In genomic region chr3:120284702-120285507, GRCh38 we compare ENCODE assay signal across 9 cellular contexts. TPM values are rescaled to one million over a fixed set of nuclear protein-coding genes. Genes with fewer than 3 reads are reported as not detected.
DNase-seq lines count a peak whose midpoint lies in the region; ATAC-seq, FAIRE-seq and TF ChIP-seq lines count a peak whose summit lies in the region.
"Had no signal": no experiment of that assay in that cellular context is flagged by ENCODE, and none has a peak within 500 bp of the region (broad histone marks: within the 10 kb centered on the region; RNA-seq: fewer than 3 reads in every experiment).

TSS of gene GPR156 (minus strand) at chr3:120285222. CDS start at chr3:120244098, 41,124 bp downstream.

- 12% methylated on average over 74 of the region's 74 CpGs for WGBS in liver

- peak; percentile 84 for ATAC-seq in upper lobe of right lung

- H3K36me3 ChIP-seq in ACC112 (ENCODE audit: insufficient read depth, low read length) (no peaks in the 10 kb centered on the region), breast epithelium (no peaks in the 10 kb centered on the region), liver (ENCODE audit: control insufficient read depth in 4 of 4, insufficient read depth in 3 of 4, low read depth in 1 of 4, low read length in 3 of 4) (no peaks in the 10 kb centered on the region), upper lobe of right lung (no peaks in the 10 kb centered on the region)

- peaks cover 11% of the 10 kb centered on the region for H3K4me1 ChIP-seq in ACC112 (ENCODE audit: control insufficient read depth, insufficient read depth, low read length, unreplicated experiment)
- H3K4me1 ChIP-seq in breast epithelium: no peaks in the 10 kb centered on the region
- H3K4me1 ChIP-seq in liver (ENCODE audit: control insufficient read depth in 4 of 4, insufficient read depth in 4 of 4, low read length in 3 of 4): peaks cover 4 to 6% (median 4%) of the 10 kb centered on the region in 4 donors
- peaks cover 4% of the 10 kb centered on the region for H3K4me1 ChIP-seq in upper lobe of right lung

- H3K9me3 ChIP-seq in breast epithelium (no peaks in the 10 kb centered on the region), liver (ENCODE audit: control insufficient read depth in 4 of 4, low read length in 3 of 4) (peaks cover 0 to 3% (median 0%) of the 10 kb centered on the region in 4 donors), upper lobe of right lung (no peaks in the 10 kb centered on the region)

- no peak within 1 kb of the TSS for H3K9ac ChIP-seq in liver (ENCODE audit: low read depth in 1 of 2, low read length in 2 of 2)

- no peak for TF ChIP-seq POLR2A in breast epithelium (IDR thresholded peaks at IDR 0.05)

- DNase-seq in HFF-Myc (ENCODE audit: extremely low read depth, low read depth): no peak
- no peak for DNase-seq in breast epithelium (ENCODE audit: low spot score in 2 of 2)
- DNase-seq in upper lobe of right lung: no peak
- no peak for DNase-seq in D721Med (ENCODE audit: insufficient read length, low spot score)
- no peak for DNase-seq in NCI-H2196 treated with DMSO at 0.1 percent for 48 hours (lab: John Stamatoyannopoulos, UW; ENCODE audit: unreplicated experiment)
- no peak for DNase-seq in MV-4-11 (lab: John Stamatoyannopoulos, UW)

- no peak for TF ChIP-seq CTCF in HFF-Myc (IDR thresholded peaks at IDR 0.05; ENCODE audit: low read depth, low read length, missing control alignments)
- TF ChIP-seq CTCF in breast epithelium (IDR thresholded peaks at IDR 0.05): no peak
- no peak for TF ChIP-seq CTCF in liver (IDR thresholded peaks at IDR 0.05; ENCODE audit: low read depth, low read length, missing input control)
- TF ChIP-seq CTCF in upper lobe of right lung (IDR thresholded peaks at IDR 0.05): no peak
- TF ChIP-seq CTCF in D721Med (IDR thresholded peaks at IDR 0.05; ENCODE audit: insufficient read depth, missing control alignments): no peak

- intact Hi-C loops in breast epithelium (cut with DNase I; ENCODE audit: low total_unique reads) (no loop called here), upper lobe of right lung (cut with DNase I) (no loop called here)

- H3K27ac ChIP-seq in ACC112 (ENCODE audit: low read depth, low read length) (no peak within 1 kb of the TSS), breast epithelium (no peak within 1 kb of the TSS), liver (ENCODE audit: low read depth in 1 of 2, low read length in 2 of 2) (no peak within 1 kb of the TSS), upper lobe of right lung (no peak within 1 kb of the TSS)

- H3K27me3 ChIP-seq in ACC112 (ENCODE audit: insufficient read depth, low read length) (no peaks in the 10 kb centered on the region), breast epithelium (peaks cover 0 to 3% of the 10 kb centered on the region in 2 donors), liver (ENCODE audit: control insufficient read depth in 4 of 4, insufficient read depth in 4 of 4, low read length in 3 of 4) (peaks cover 0 to 15% (median 0%) of the 10 kb centered on the region in 4 donors), upper lobe of right lung (peaks cover 4% of the 10 kb centered on the region)

- peak within 1 kb of the TSS; percentile 96 for H2AFZ ChIP-seq in ACC112 (ENCODE audit: low read length, unreplicated experiment)

- no peaks in the 10 kb centered on the region for H3K79me2 ChIP-seq in ACC112 (ENCODE audit: control insufficient read depth, insufficient read depth, low read length, unreplicated experiment)

- no peak for TF ChIP-seq RAD21 in liver (IDR thresholded peaks at IDR 0.05)

- H3K4me3 ChIP-seq in ACC112 (ENCODE audit: low read depth, low read length) (peak within 1 kb of the TSS; percentile 81), HFF-Myc (replicated peaks; ENCODE audit: low read depth, low read length) (peak within 1 kb of the TSS; percentile 43), breast epithelium (peak within 1 kb of the TSS; percentile 46 to 77 (median 58)), liver (ENCODE audit: low read depth in 1 of 3, low read length in 3 of 3) (peak within 1 kb of the TSS in 2 of 3 donors; percentile 16 to 51), upper lobe of right lung (peak within 1 kb of the TSS; percentile 50)

- FAIRE-seq in D721Med (lab: Jason Lieb, UNC): no peak

TF ChIP-seq in liver, 16 proteins besides CTCF, POLR2A, EP300 and RAD21:
- TF ChIP-seq, protein P1, sequence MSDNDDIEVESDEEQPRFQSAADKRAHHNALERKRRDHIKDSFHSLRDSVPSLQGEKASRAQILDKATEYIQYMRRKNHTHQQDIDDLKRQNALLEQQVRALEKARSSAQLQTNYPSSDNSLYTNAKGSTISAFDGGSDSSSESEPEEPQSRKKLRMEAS (IDR thresholded peaks at IDR 0.05): no peak
- TF ChIP-seq ATF3 (IDR thresholded peaks at IDR 0.05) (no peak), NR2F2 (IDR thresholded peaks at IDR 0.05) (no peak), HNF4A (conservative IDR thresholded peaks at IDR 0.05) (no peak), RXRA (IDR thresholded peaks at IDR 0.05) (no peak), EGR1 (IDR thresholded peaks at IDR 0.05; ENCODE audit: low read depth in 2 of 2) (no peak), YY1 (IDR thresholded peaks at IDR 0.05) (no peak), FOXA2 (IDR thresholded peaks at IDR 0.05) (no peak), GABPA (IDR thresholded peaks at IDR 0.05 in 1 of 2, conservative IDR thresholded peaks at IDR 0.05 in 1 of 2) (no peak), SP1 (IDR thresholded peaks at IDR 0.05) (no peak), HNF4G (IDR thresholded peaks at IDR 0.05) (no peak), REST (IDR thresholded peaks at IDR 0.05) (no peak), ZBTB33 (IDR thresholded peaks at IDR 0.05) (no peak), JUND (IDR thresholded peaks at IDR 0.05) (no peak)
TF ChIP-seq in liver: peak in this region for 0.

RNA-seq across cellular contexts. Expression of gene GPR156, which starts in this region (rescaled TPM):
- total RNA-seq in breast epithelium: under 1 TPM; 0.33 to 0.88 (median 0.64) TPM
- total RNA-seq in liver: under 1 TPM; 0.09 to 0.17 TPM
- under 1 TPM in 1 of 2 donors, not detected in 1; 0.02 TPM for polyA plus RNA-seq in liver
- total RNA-seq in upper lobe of right lung: 0.09 TPM
- total RNA-seq: activated naive CD4-positive, alpha-beta T cell treated with anti-CD3 and anti-CD28 coated beads, Interleukin-2, amount 50 U/mL, for 72 hours had no signal

Comparison
In these comparisons a context has a peak if more than half of its experiments do, and no peak if none do; other contexts are left out.
1. Peak in ATAC-seq and H3K4me3 ChIP-seq in upper lobe of right lung; RNA of the gene not detected or under 1 TPM.